ENCODE assay signal across 26 cellular contexts in genomic region chr3:115280531-115280930, GRCh38.
DNase-seq lines count a peak whose midpoint lies in the region; TF ChIP-seq lines count a peak whose summit lies in the region.
"Had no signal": no experiment of that assay in that cellular context is flagged by ENCODE, and none has a peak within 500 bp of the region (broad histone marks: within the 10 kb centered on the region; RNA-seq: fewer than 3 reads in every experiment).

No MANE protein-coding gene starts in this region.

- no peak overlapping the region for H3K14ac ChIP-seq in neuronal stem cell (ENCODE audit: low read length)

- no peaks in the 10 kb centered on the region for H3K9me3 Mint-ChIP-seq in endodermal cell
- H3K9me3 Mint-ChIP-seq: activated naive CD4-positive, alpha-beta T cell treated with anti-CD3 and anti-CD28 coated beads, Interleukin-2, amount 10 ng/mL, durations not matched to agents 7 days and 5 days; activated T-cell treated with anti-CD3 and anti-CD28 coated beads, Interleukin-2, amount 50 U/mL, for 24 hours; CD4-positive, alpha-beta T cell; central memory CD8-positive, alpha-beta T cell had no signal

- no peaks in the 10 kb centered on the region for H4K20me1 ChIP-seq in GM23248 (ENCODE audit: insufficient read depth)

- no peak overlapping the region for H2AK5ac ChIP-seq in neuronal stem cell (ENCODE audit: low read depth, low read length)

- H3K79me1 ChIP-seq in neuronal stem cell (ENCODE audit: low read depth, low read length) = no peaks in the 10 kb centered on the region

- peaks cover 3% of the 10 kb centered on the region for H3K4me1 Mint-ChIP-seq in endodermal cell
- H3K4me1 Mint-ChIP-seq: central memory CD8-positive, alpha-beta T cell; natural killer cell had no signal

- no peaks in the 10 kb centered on the region for H3K9me2 ChIP-seq in GM23248 (ENCODE audit: insufficient read depth)

- H4K8ac ChIP-seq in neuronal stem cell (ENCODE audit: low read depth, low read length) = no peak overlapping the region

- no peak overlapping the region for H2BK15ac ChIP-seq in neuronal stem cell (ENCODE audit: low read length)

- no peak overlapping the region for H4K91ac ChIP-seq in neuronal stem cell (ENCODE audit: low read depth, low read length, poor library complexity)

- no peak overlapping the region for H3K4me3 ChIP-seq in ACC112 (ENCODE audit: low read depth, low read length)
- H3K4me3 ChIP-seq in GM23248 = 0 out of 2 replicates have a peak overlapping the region, but pooled peaks have one; percentile 17
- no peak overlapping the region for H3K4me3 ChIP-seq in coronary artery
- no peak overlapping the region for H3K4me3 ChIP-seq in neuronal stem cell (ENCODE audit: low read length in 2 of 2)
- H3K4me3 ChIP-seq in BE2C (ENCODE audit: low read depth, low read length) = no peak overlapping the region
- no peak overlapping the region for H3K4me3 ChIP-seq in endodermal cell (ENCODE audit: low read length)
- H3K4me3 ChIP-seq: esophagus squamous epithelium, HAP-1, sigmoid colon had no signal

- H3K27me3 ChIP-seq in ACC112 (ENCODE audit: insufficient read depth, low read length) (no peaks in the 10 kb centered on the region), GM23248 (replicated peaks; ENCODE audit: insufficient read depth) (no peaks in the 10 kb centered on the region), neuronal stem cell (ENCODE audit: control insufficient read depth in 3 of 3, insufficient read depth in 3 of 3, low read depth in 1 of 3, low read length in 3 of 3) (no peaks in the 10 kb centered on the region), BE2C (no peaks in the 10 kb centered on the region), endodermal cell (ENCODE audit: control insufficient read depth, insufficient read depth, low read length, poor library complexity, severe bottlenecking) (no peaks in the 10 kb centered on the region)
- H3K27me3 ChIP-seq: esophagus squamous epithelium, sigmoid colon had no signal

- peaks cover 18% of the 10 kb centered on the region for H3F3A ChIP-seq in GM23248 (ENCODE audit: insufficient read depth)

- H2BK120ac ChIP-seq in neuronal stem cell (ENCODE audit: low read depth, low read length) = no peak overlapping the region

- TF ChIP-seq CTCF in coronary artery (IDR thresholded peaks at IDR 0.05) = no peak
- no peak for TF ChIP-seq CTCF in BE2C (IDR thresholded peaks at IDR 0.05; ENCODE audit: low read depth, low read length)
- no peak for TF ChIP-seq CTCF in endodermal cell (conservative IDR thresholded peaks at IDR 0.05)

- H3K18ac ChIP-seq in neuronal stem cell (ENCODE audit: low read length) = no peak overlapping the region

- whole genome bisulfite sequencing in GM23248 (ENCODE audit: low coverage in 1 of 2, low lambda C conversion rate in 2 of 2, missing lambda C conversion rate in 2 of 2), 2 experiments = 56 to 63% methylated on average over 3 of the region's 3 CpGs
- no CpG with 5 or more reads among the region's 3 CpGs for WGBS in neuronal stem cell (ENCODE audit: extremely low coverage in 2 of 2, insufficient read length in 2 of 2, insufficient replicate concordance in 1 of 2), 2 donors
- 94% methylated on average over 2 to 3 of the region's 3 CpGs for WGBS in endodermal cell (ENCODE audit: insufficient coverage in 1 of 2, insufficient read length in 1 of 2), 2 experiments

- H3K36me3 Mint-ChIP-seq in endodermal cell (ENCODE audit: low read depth) = no peaks in the 10 kb centered on the region
- H3K36me3 Mint-ChIP-seq: activated naive CD4-positive, alpha-beta T cell treated with anti-CD3 and anti-CD28 coated beads, Interleukin-2, amount 10 ng/mL, durations not matched to agents 7 days and 5 days; mesothelial cell of epicardium; natural killer cell had no signal

- no peak overlapping the region for H3K27ac Mint-ChIP-seq in endodermal cell
- H3K27ac Mint-ChIP-seq: activated naive CD4-positive, alpha-beta T cell treated with anti-CD3 and anti-CD28 coated beads, Interleukin-2, amount 10 ng/mL, durations not matched to agents 7 days and 5 days; activated T-cell treated with anti-CD3 and anti-CD28 coated beads, Interleukin-2, amount 50 U/mL, for 24 hours; CD4-positive, alpha-beta T cell; mesothelial cell of epicardium; natural killer cell had no signal

- no peak overlapping the region for H3K23ac ChIP-seq in neuronal stem cell (ENCODE audit: low read depth, low read length, poor library complexity)

- H3K4ac ChIP-seq in neuronal stem cell (ENCODE audit: low read length) = no peak overlapping the region

- peak; percentile 33 for DNase-seq in GM23248
- no peak for DNase-seq in coronary artery (ENCODE audit: low spot score)
- no peak for DNase-seq in neuronal stem cell (ENCODE audit: low spot score)
- no peak for DNase-seq in dedifferentiated amniotic fluid mesenchymal stem cell (ENCODE audit: extremely low spot score)
- no peak for DNase-seq in BE2C
- no peak for DNase-seq in endodermal cell
- no peak for DNase-seq in NCI-H510A treated with DMSO at 0.1 percent for 48 hours (lab: John Stamatoyannopoulos, UW)
- DNase-seq: activated CD8-positive, alpha-beta memory T cell treated with anti-CD3 and anti-CD28 coated beads for 24 hours; activated naive CD4-positive, alpha-beta T cell treated with anti-CD3 and anti-CD28 coated beads, Interleukin-2, amount 10 ng/mL, durations not matched to agents 7 days and 5 days; activated T-cell treated with anti-CD3 and anti-CD28 coated beads, Interleukin-2, amount 50 U/mL, for 24 hours; aorta; CD4-positive, alpha-beta T cell; DMS 273 treated with DMSO at 0.1 percent for 48 hours; effector CD8-positive, alpha-beta T cell; esophagus squamous epithelium; head of caudate nucleus; natural killer cell; NCI-H1436 treated with DMSO at 0.1 percent for 48 hours; NCI-H2171; NCI-H526 treated with DMSO at 0.1 percent for 48 hours; sigmoid colon had no signal

- H3K4me1 ChIP-seq in ACC112 (ENCODE audit: control insufficient read depth, insufficient read depth, low read length, unreplicated experiment) (peaks cover 14% of the 10 kb centered on the region), GM23248 (ENCODE audit: insufficient read depth) (peaks cover 38% of the 10 kb centered on the region), neuronal stem cell (ENCODE audit: control insufficient read depth in 2 of 2, insufficient read depth in 1 of 2, low read depth in 1 of 2, low read length in 2 of 2) (no peaks in the 10 kb centered on the region), BE2C (peaks cover 6% of the 10 kb centered on the region; the same call in 1 of the 2 replicates), endodermal cell (ENCODE audit: control insufficient read depth, insufficient read depth, low read length) (no peaks in the 10 kb centered on the region)
- H3K4me1 ChIP-seq: esophagus squamous epithelium, HAP-1, parathyroid adenoma, sigmoid colon had no signal

- no peaks in the 10 kb centered on the region for H3K27me3 Mint-ChIP-seq in endodermal cell (ENCODE audit: insufficient read depth)
- H3K27me3 Mint-ChIP-seq: activated naive CD4-positive, alpha-beta T cell treated with anti-CD3 and anti-CD28 coated beads, Interleukin-2, amount 10 ng/mL, durations not matched to agents 7 days and 5 days; activated T-cell treated with anti-CD3 and anti-CD28 coated beads, Interleukin-2, amount 50 U/mL, for 24 hours; CD4-positive, alpha-beta T cell had no signal

- peak overlapping the region; percentile 41 for H2AFZ ChIP-seq in ACC112 (ENCODE audit: low read length, unreplicated experiment)
- peak overlapping the region; percentile 49 for H2AFZ ChIP-seq in GM23248
- peak overlapping the region; percentile 6 for H2AFZ ChIP-seq in neuronal stem cell (ENCODE audit: low read length)
- H2AFZ ChIP-seq: parathyroid adenoma had no signal

- no peak overlapping the region for H2BK12ac ChIP-seq in neuronal stem cell (ENCODE audit: low read length)

- no peak overlapping the region for H2BK5ac ChIP-seq in neuronal stem cell (ENCODE audit: low read length)

- H3K9me3 ChIP-seq in GM23248 (ENCODE audit: low read depth) (no peaks in the 10 kb centered on the region), neuronal stem cell (replicated peaks in 1 of 2; ENCODE audit: control insufficient read depth in 2 of 2, insufficient read depth in 1 of 2, low read depth in 1 of 2, low read length in 2 of 2) (no peaks in the 10 kb centered on the region), BE2C (no peaks in the 10 kb centered on the region), endodermal cell (ENCODE audit: control insufficient read depth, low read length) (no peaks in the 10 kb centered on the region)
- H3K9me3 ChIP-seq: esophagus squamous epithelium, HAP-1, sigmoid colon had no signal

- in situ Hi-C loops in GM23248 (cut with MboI) = no loop called here

- H3K4me3 Mint-ChIP-seq in endodermal cell = no peak overlapping the region
- H3K4me3 Mint-ChIP-seq: activated naive CD4-positive, alpha-beta T cell treated with anti-CD3 and anti-CD28 coated beads, Interleukin-2, amount 10 ng/mL, durations not matched to agents 7 days and 5 days; activated T-cell treated with anti-CD3 and anti-CD28 coated beads, Interleukin-2, amount 50 U/mL, for 24 hours; CD4-positive, alpha-beta T cell; central memory CD8-positive, alpha-beta T cell; mesothelial cell of epicardium; natural killer cell had no signal

- H3K9ac ChIP-seq in GM23248 (peak overlapping the region; percentile 58), neuronal stem cell (ENCODE audit: low read depth, low read length, poor library complexity) (no peak overlapping the region), endodermal cell (ENCODE audit: extremely low read depth, low read length, poor library complexity, severe bottlenecking) (no peak overlapping the region)
- H3K9ac ChIP-seq: parathyroid adenoma had no signal

- H3K36me3 ChIP-seq in ACC112 (ENCODE audit: insufficient read depth, low read length) = no peaks in the 10 kb centered on the region
- H3K36me3 ChIP-seq in GM23248 (ENCODE audit: low read depth) = no peaks in the 10 kb centered on the region
- no peaks in the 10 kb centered on the region for H3K36me3 ChIP-seq in neuronal stem cell (replicated peaks in 1 of 2; ENCODE audit: control insufficient read depth in 2 of 2, insufficient read depth in 2 of 2, low read length in 2 of 2)
- no peaks in the 10 kb centered on the region for H3K36me3 ChIP-seq in BE2C
- H3K36me3 ChIP-seq in endodermal cell (ENCODE audit: control insufficient read depth, insufficient read depth, low read length) = no peaks in the 10 kb centered on the region
- H3K36me3 ChIP-seq: esophagus squamous epithelium, HAP-1, sigmoid colon had no signal

- no peaks in the 10 kb centered on the region for H3K79me2 ChIP-seq in ACC112 (ENCODE audit: control insufficient read depth, insufficient read depth, low read length, unreplicated experiment)
- H3K79me2 ChIP-seq in GM23248 (ENCODE audit: insufficient read depth) = no peaks in the 10 kb centered on the region
- H3K79me2 ChIP-seq: parathyroid adenoma had no signal

- H3K4me2 ChIP-seq in GM23248 (ENCODE audit: unreplicated experiment) (peak overlapping the region; percentile 69), neuronal stem cell (ENCODE audit: insufficient read depth, low read length, poor library complexity, severe bottlenecking) (no peak overlapping the region)

- no peak overlapping the region for H3K27ac ChIP-seq in ACC112 (ENCODE audit: low read depth, low read length)
- H3K27ac ChIP-seq in GM23248 = peak overlapping the region; percentile 88
- peak overlapping the region; percentile 50 to 58 for H3K27ac ChIP-seq in coronary artery
- no peak overlapping the region for H3K27ac ChIP-seq in neuronal stem cell (replicated peaks; ENCODE audit: low read length)
- H3K27ac ChIP-seq in endodermal cell (ENCODE audit: low read depth, low read length) = no peak overlapping the region
- H3K27ac ChIP-seq: esophagus squamous epithelium, parathyroid adenoma, sigmoid colon had no signal

Comparison
In these comparisons a context has a peak if more than half of its experiments do, and no peak if none do; other contexts are left out.
1. H3K27ac ChIP-seq: peak in GM23248 (single experiment) and coronary artery (2 of 2); none in ACC112 (single experiment), neuronal stem cell (single experiment) and endodermal cell (single experiment).
2. Peak in every context shown above with its lines, with median percentiles within 50 percentile points of each other: H2AFZ ChIP-seq.